In genomic region chr4:78622253-78622979, GRCh38 we compare ENCODE assay signal across 12 cellular contexts.
DNase-seq lines count a peak whose midpoint lies in the region; ATAC-seq and TF ChIP-seq lines count a peak whose summit lies in the region.
"Had no signal": no experiment of that assay in that cellular context is flagged by ENCODE, and none has a peak within 500 bp of the region (broad histone marks: within the 10 kb centered on the region; RNA-seq: fewer than 3 reads in every experiment).

No MANE protein-coding gene starts in this region.

- peak; percentile 53 for DNase-seq in AG20443 (ENCODE audit: low spot score)
- DNase-seq in LHCN-M2 (ENCODE audit: low read depth), result peak; percentile 18
- peak; percentile 63 for DNase-seq in choroid plexus epithelial cell (ENCODE audit: low read depth)
- DNase-seq in left lung, result no peak
- no peak for DNase-seq in testis
- no peak for DNase-seq in posterior vena cava (ENCODE audit: low spot score)
- DNase-seq in NCI-H1105 treated with DMSO at 0.1 percent for 48 hours (lab: John Stamatoyannopoulos, UW), result no peak
- DNase-seq in RKO (ENCODE audit: low spot score), result no peak
- DNase-seq: activated naive CD8-positive, alpha-beta T cell treated with anti-CD3 and anti-CD28 coated beads, Interleukin-2, amount 10 ng/mL, durations not matched to agents 7 days and 5 days; immature natural killer cell; NCI-H774 had no signal

- H3K27ac ChIP-seq in left lung (no peak overlapping the region), testis (no peak overlapping the region)
- H3K27ac ChIP-seq: neural progenitor cell had no signal

- peak; percentile 53 for ATAC-seq in left lung

- 68 to 69% methylated on average over 6 of the region's 6 CpGs for WGBS in testis, 2 donors

- TF ChIP-seq CTCF in choroid plexus epithelial cell (conservative IDR thresholded peaks at IDR 0.05; ENCODE audit: low read depth, low read length) (no peak), left lung (IDR thresholded peaks at IDR 0.05) (no peak), testis (IDR thresholded peaks at IDR 0.05) (no peak)

- no peak for TF ChIP-seq POLR2A in testis (IDR thresholded peaks at IDR 0.05)

- H3K27me3 ChIP-seq in left lung, result no peaks in the 10 kb centered on the region
- H3K27me3 ChIP-seq in testis, result no peaks in the 10 kb centered on the region
- H3K27me3 ChIP-seq: neural progenitor cell had no signal

- H3K4me1 ChIP-seq in left lung (no peaks in the 10 kb centered on the region), testis (no peaks in the 10 kb centered on the region)
- H3K4me1 ChIP-seq: neural progenitor cell had no signal

- intact Hi-C loops in left lung (cut with DNase I), result no loop called here
- intact Hi-C loops in testis (cut with DNase I; ENCODE audit: low total_unique reads), result no loop called here
- intact Hi-C loops in posterior vena cava (cut with DNase I), result loop anchor here in 1 of 2 donors (10.0 kb wide), 1 partner anchor 232 kb away; no protein-coding TSS in a partner anchor

- H3K4me3 ChIP-seq in choroid plexus epithelial cell (ENCODE audit: low read depth, low read length) (no peak overlapping the region), left lung (no peak overlapping the region), testis (no peak overlapping the region)
- H3K4me3 ChIP-seq: neural progenitor cell had no signal

- H3K9me3 ChIP-seq in left lung (no peaks in the 10 kb centered on the region), testis (no peaks in the 10 kb centered on the region)

- H3K36me3 ChIP-seq in left lung, result no peaks in the 10 kb centered on the region
- H3K36me3 ChIP-seq in testis (ENCODE audit: low read depth, missing control alignments), result no peaks in the 10 kb centered on the region
- H3K36me3 ChIP-seq: neural progenitor cell had no signal

Comparison
In these comparisons a context has a peak if more than half of its experiments do, and no peak if none do; other contexts are left out.
1. DNase-seq: peak in AG20443 (single experiment), LHCN-M2 (single experiment) and choroid plexus epithelial cell (single experiment); none in left lung (0 of 2), testis (single experiment), posterior vena cava (single experiment), NCI-H1105 treated with DMSO at 0.1 percent for 48 hours (single experiment) and RKO (single experiment).